In genomic region chr19:8445488-8446001, GRCh38 we compare ENCODE assay signal across 1 cellular context.
TF ChIP-seq lines count a peak whose summit lies in the region.

No MANE protein-coding gene starts in this region.

TF ChIP-seq in HepG2, 621 proteins besides CTCF, POLR2A, EP300 and RAD21 (continues in another document):
- TF ChIP-seq ZNF468 (CRISPR knock-in tag; IDR thresholded peaks at IDR 0.05) (no peak), ZNF589 (CRISPR knock-in tag; conservative IDR thresholded peaks at IDR 0.05) (no peak; the same call in 1 of the 2 replicates), ELK4 (CRISPR knock-in tag; IDR thresholded peaks at IDR 0.05; ENCODE audit: borderline replicate concordance) (no peak), PRDM4 (CRISPR knock-in tag; IDR thresholded peaks at IDR 0.05; ENCODE audit: borderline replicate concordance) (no peak), BHLHE40 (IDR thresholded peaks at IDR 0.05; ENCODE audit: low read length) (no peak), ZBTB40 (IDR thresholded peaks at IDR 0.05) (no peak), ZBTB40 (CRISPR knock-in tag; IDR thresholded peaks at IDR 0.05) (no peak), DMAP1 (CRISPR knock-in tag; IDR thresholded peaks at IDR 0.05) (no peak), ATF4 (CRISPR knock-in tag; IDR thresholded peaks at IDR 0.05) (0 out of 4 replicates have a peak, but pooled peaks of 1 of the 2 experiments have one; percentile 21), AGO1 (IDR thresholded peaks at IDR 0.05; ENCODE audit: low read depth, low read length, poor library complexity, severe bottlenecking) (peak; percentile 89), ZNF878 (CRISPR knock-in tag; IDR thresholded peaks at IDR 0.05) (no peak), BRF2 (CRISPR knock-in tag; IDR thresholded peaks at IDR 0.05) (no peak), RELA (CRISPR knock-in tag; IDR thresholded peaks at IDR 0.05) (no peak), AHR (CRISPR knock-in tag; IDR thresholded peaks at IDR 0.05) (no peak), ZSCAN22 (CRISPR knock-in tag; IDR thresholded peaks at IDR 0.05) (no peak), ZNF414 (CRISPR knock-in tag; IDR thresholded peaks at IDR 0.05) (0 out of 2 replicates have a peak, but pooled peaks have one; percentile 13), ZBTB7A (CRISPR knock-in tag; IDR thresholded peaks at IDR 0.05) (peak; percentile 27; the same call in 1 of the 2 replicates), PITX1 (CRISPR knock-in tag; IDR thresholded peaks at IDR 0.05) (0 out of 2 replicates have a peak, but pooled peaks have one; percentile 11), ZSCAN20 (CRISPR knock-in tag; IDR thresholded peaks at IDR 0.05; ENCODE audit: borderline replicate concordance) (peak; percentile 0; the same call in 1 of the 2 replicates), GZF1 (CRISPR knock-in tag; IDR thresholded peaks at IDR 0.05) (no peak), ZNF670 (CRISPR knock-in tag; IDR thresholded peaks at IDR 0.05; ENCODE audit: borderline replicate concordance) (0 out of 2 replicates have a peak, but pooled peaks have one; percentile 49), MIER2 (CRISPR knock-in tag; IDR thresholded peaks at IDR 0.05) (no peak), TFDP1 (CRISPR knock-in tag; IDR thresholded peaks at IDR 0.05; ENCODE audit: borderline replicate concordance) (peak; percentile 41; the same call in 1 of the 2 replicates), SAP130 (CRISPR knock-in tag; IDR thresholded peaks at IDR 0.05; ENCODE audit: low read depth) (peak; percentile 44; the same call in 1 of the 2 replicates), SP4 (CRISPR knock-in tag; IDR thresholded peaks at IDR 0.05) (no peak), ETS1 (CRISPR knock-in tag; IDR thresholded peaks at IDR 0.05) (0 out of 2 replicates have a peak, but pooled peaks have one; percentile 44), TBX3 (IDR thresholded peaks at IDR 0.05; ENCODE audit: borderline replicate concordance) (no peak), KAT8 (CRISPR knock-in tag; IDR thresholded peaks at IDR 0.05) (no peak), ARHGAP35 (CRISPR knock-in tag; IDR thresholded peaks at IDR 0.05; ENCODE audit: borderline replicate concordance) (no peak; the same call in 1 of the 2 replicates), ZNF563 (CRISPR knock-in tag; IDR thresholded peaks at IDR 0.05) (no peak), MAFK (conservative IDR thresholded peaks at IDR 0.05 in 1 of 2, IDR thresholded peaks at IDR 0.05 in 1 of 2; ENCODE audit: low read length in 2 of 2) (no peak), PCBP1 (IDR thresholded peaks at IDR 0.05; ENCODE audit: borderline replicate concordance, low read depth, low read length) (0 out of 2 replicates have a peak, but pooled peaks have one; percentile 32), SOX13 (IDR thresholded peaks at IDR 0.05) (no peak), SOX13 (CRISPR knock-in tag; conservative IDR thresholded peaks at IDR 0.05 in 1 of 2, IDR thresholded peaks at IDR 0.05 in 1 of 2) (no peak), SP2 (CRISPR knock-in tag; IDR thresholded peaks at IDR 0.05) (no peak), BATF2 (CRISPR knock-in tag; IDR thresholded peaks at IDR 0.05) (0 out of 2 replicates have a peak, but pooled peaks have one; percentile 16), ZFP91 (CRISPR knock-in tag; IDR thresholded peaks at IDR 0.05; ENCODE audit: borderline replicate concordance) (peak; percentile 26; the same call in 1 of the 2 replicates), KLF15 (CRISPR knock-in tag; IDR thresholded peaks at IDR 0.05; ENCODE audit: borderline replicate concordance) (0 out of 2 replicates have a peak, but pooled peaks have one; percentile 38), ZNF775 (CRISPR knock-in tag; IDR thresholded peaks at IDR 0.05; ENCODE audit: borderline replicate concordance) (no peak), PAX8 (CRISPR knock-in tag; IDR thresholded peaks at IDR 0.05; ENCODE audit: borderline replicate concordance) (peak; percentile 69; the same call in 1 of the 2 replicates)
